25 cellular contexts compared by ENCODE assay signal in the genomic region with DNA sequence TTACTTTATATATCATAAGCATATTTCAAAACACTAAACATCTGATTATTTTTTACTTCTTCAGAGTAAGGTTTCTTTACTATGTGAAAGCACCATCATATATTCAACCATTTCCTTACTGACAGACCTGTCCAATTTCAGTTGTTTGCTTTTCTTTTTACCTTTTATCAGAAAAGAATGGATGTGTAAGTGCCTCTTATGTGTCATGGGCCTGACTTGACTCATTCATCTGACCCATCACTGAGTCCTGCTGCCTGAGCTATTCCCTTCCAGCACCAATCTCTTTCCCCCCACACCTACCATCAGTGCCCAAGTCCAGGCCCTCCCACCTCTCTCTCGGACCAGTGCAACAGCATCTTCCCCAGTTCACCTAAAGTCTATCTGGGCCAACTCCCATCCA.
"Had no signal": no experiment of that assay in that cellular context is flagged by ENCODE, and none has a peak within 500 bp of the region (broad histone marks: within the 10 kb centered on the region; RNA-seq: fewer than 3 reads in every experiment).

No MANE protein-coding gene starts in this region.

- H3K4me1 ChIP-seq: neural progenitor cell, parathyroid adenoma, psoas muscle, right lobe of liver, sigmoid colon, thyroid gland, tibial nerve, upper lobe of left lung, vagina had no signal

- H3K4me2 ChIP-seq: neural progenitor cell had no signal

- H3K9ac ChIP-seq: neural progenitor cell, parathyroid adenoma had no signal

- H3K9me3 ChIP-seq: ovary, psoas muscle, right lobe of liver, sigmoid colon, stomach, thoracic aorta, thyroid gland, tibial nerve, upper lobe of left lung, vagina had no signal

- H3K27ac ChIP-seq: neural progenitor cell, ovary, parathyroid adenoma, psoas muscle, right lobe of liver, sigmoid colon, stomach, thoracic aorta, thyroid gland, tibial nerve, upper lobe of left lung, vagina had no signal

- ATAC-seq: psoas muscle; right cardiac atrium; right lobe of liver; stimulated activated effector memory CD8-positive, alpha-beta T cell treated with anti-CD3 and anti-CD28 coated beads, Interleukin-12 subunit alpha, Interleukin-12 subunit beta, amount 100 ng/mL, for 72 hours; stimulated activated naive B cell treated with anti-CD40 and anti-IgM and Interleukin-4, amounts not matched to agents 10 μg/mL and 1 μg/mL and 100 μg/mL, for 72 hours had no signal

- H2AFZ ChIP-seq: neural progenitor cell, parathyroid adenoma had no signal

- H3K27me3 ChIP-seq: neural progenitor cell, ovary, right lobe of liver, sigmoid colon, stomach, thyroid gland, tibial nerve, upper lobe of left lung, vagina had no signal

- FAIRE-seq: small intestine, urothelium cell line had no signal

- H3K36me3 ChIP-seq: neural progenitor cell, ovary, right lobe of liver, sigmoid colon, stomach, thoracic aorta, thyroid gland, tibial nerve, upper lobe of left lung, vagina had no signal

- H3K79me2 ChIP-seq: parathyroid adenoma had no signal

- DNase-seq: occipital lobe; ovary; posterior cingulate gyrus; psoas muscle; right cardiac atrium; right lobe of liver; sigmoid colon; small intestine; stimulated activated CD4-positive, alpha-beta T cell treated with anti-CD3 and anti-CD28 coated beads, Interleukin-15, amount 100 ng/mL, for 24 hours; stimulated activated CD4-positive, alpha-beta T cell treated with anti-CD3 and anti-CD28 coated beads, Interleukin-2, amount 100 ng/mL, for 24 hours; stimulated activated CD4-positive, alpha-beta T cell treated with anti-CD3 and anti-CD28 coated beads, Interleukin-2, amount 100 ng/mL, for 48 hours; stimulated activated CD4-positive, alpha-beta T cell treated with anti-CD3 and anti-CD28 coated beads, Interleukin-4, amount 100 ng/mL, for 24 hours; stimulated activated naive B cell treated with anti-CD40 and anti-IgM and Interleukin-4, amounts not matched to agents 10 μg/mL and 1 μg/mL and 100 μg/mL, for 72 hours; stimulated activated naive CD4-positive, alpha-beta T cell treated with Interleukin-2 at 50 U/mL for 16 hours; stomach; thyroid gland; trophoblast cell; upper lobe of left lung had no signal

- H3K4me3 ChIP-seq: neural progenitor cell, ovary, psoas muscle, right lobe of liver, sigmoid colon, stomach, thoracic aorta, thyroid gland, tibial nerve, upper lobe of left lung, vagina had no signal
